ENCODE assay signal across 12 cellular contexts in the genomic region with DNA sequence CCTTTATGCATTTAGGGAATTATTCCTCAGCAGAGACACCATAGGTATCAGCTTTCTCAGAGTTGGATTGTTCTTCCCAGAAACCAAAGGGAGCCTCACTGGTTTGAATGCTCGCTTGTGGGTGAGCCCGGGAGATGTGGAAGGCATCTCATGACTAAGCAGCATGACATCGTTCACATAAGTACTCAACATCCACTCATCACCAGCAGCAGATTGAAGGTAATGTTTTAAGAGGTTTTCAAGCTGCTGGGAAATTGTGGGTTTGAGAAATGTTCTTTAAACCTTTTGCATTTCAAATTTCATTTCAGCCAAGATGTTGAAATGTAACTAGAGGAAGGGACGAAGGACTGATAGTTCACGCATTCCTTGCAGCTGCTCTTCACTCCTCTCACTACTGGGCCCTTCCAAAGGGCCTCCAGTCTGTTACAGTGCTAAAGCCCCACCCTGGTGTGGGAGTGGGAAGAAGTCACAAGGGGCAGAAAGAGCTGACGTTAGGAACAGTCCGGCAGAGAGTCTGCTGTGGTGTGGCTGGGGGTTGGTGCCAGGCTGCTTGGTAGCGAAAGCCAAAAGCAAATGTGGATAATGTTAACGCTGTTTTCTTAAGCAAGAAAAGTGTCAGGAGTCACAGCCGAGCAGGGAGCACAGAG.
DNase-seq lines count a peak whose midpoint lies in the region; ATAC-seq and TF ChIP-seq lines count a peak whose summit lies in the region.
"Had no signal": no experiment of that assay in that cellular context is flagged by ENCODE, and none has a peak within 500 bp of the region (broad histone marks: within the 10 kb centered on the region; RNA-seq: fewer than 3 reads in every experiment).

No MANE protein-coding gene starts in this region.

- WGBS in mammary epithelial cell (ENCODE audit: low coverage, missing lambda C conversion rate): 64% methylated on average over 9 of the region's 10 CpGs

- H3K9ac ChIP-seq in mammary epithelial cell (ENCODE audit: insufficient read depth, low read length): no peak overlapping the region

- no peaks in the 10 kb centered on the region for H3K36me3 ChIP-seq in mammary epithelial cell (ENCODE audit: insufficient read depth, low read length)
- H3K36me3 ChIP-seq: SJCRH30, tibial nerve had no signal

- no peaks in the 10 kb centered on the region for H3K9me3 ChIP-seq in mammary epithelial cell (replicated peaks; ENCODE audit: insufficient read depth, low read length)
- H3K9me3 ChIP-seq: SJCRH30, tibial nerve had no signal

- POLR2A ChIA-PET in MCF 10A (lab: Yijun Ruan, JAX): no interaction called here

- H2AFZ ChIP-seq in mammary epithelial cell (ENCODE audit: low read depth, low read length): no peak overlapping the region

- H3K4me1 Mint-ChIP-seq in MCF 10A (ENCODE audit: insufficient read depth, unreplicated experiment): no peaks in the 10 kb centered on the region
- H3K4me1 Mint-ChIP-seq: central memory CD8-positive, alpha-beta T cell had no signal

- H3K79me2 ChIP-seq in mammary epithelial cell (ENCODE audit: insufficient read depth, low read length): no peaks in the 10 kb centered on the region

- DNase-seq in mammary epithelial cell (peak; percentile 13), MCF 10A (ENCODE audit: unreplicated experiment) (no peak), fibroblast of gingiva (ENCODE audit: low read depth) (peak; percentile 85), myocyte (ENCODE audit: low read depth) (peak; percentile 66)
- DNase-seq in activated naive CD4-positive, alpha-beta T cell treated with Interleukin-2 at 50 U/mL for 16 hours: no peak
- DNase-seq in stimulated activated naive CD8-positive, alpha-beta T cell treated with anti-CD3 and anti-CD28 coated beads, Interleukin-15, Interleukin-2, amounts not matched to agents 100 U/mL and 50 U/mL, for 24 hours: no peak
- DNase-seq: NCI-H146, SJCRH30 had no signal

- no peak for ATAC-seq in HG03045 (IDR thresholded peaks at IDR 0.05; ENCODE audit: unreplicated experiment)
- no peak for ATAC-seq in stimulated activated naive CD8-positive, alpha-beta T cell treated with anti-CD3 and anti-CD28 coated beads, Interleukin-15, Interleukin-2, amounts not matched to agents 100 U/mL and 50 U/mL, for 24 hours
- ATAC-seq in GM19463 (IDR thresholded peaks at IDR 0.05; ENCODE audit: unreplicated experiment): no peak

- H3K27me3 Mint-ChIP-seq in MCF 10A (ENCODE audit: insufficient read depth, unreplicated experiment): no peaks in the 10 kb centered on the region
- H3K27me3 Mint-ChIP-seq: central memory CD8-positive, alpha-beta T cell had no signal

- no peaks in the 10 kb centered on the region for H4K20me1 ChIP-seq in mammary epithelial cell (ENCODE audit: insufficient read depth, low read length)

- in situ Hi-C loops in mammary epithelial cell (cut with MboI; ENCODE audit: low sequenced_read_pairs in 2 of 2): no loop called here

- dilution Hi-C loops in mammary epithelial cell (cut with HindIII; ENCODE audit: low sequenced_read_pairs): no loop called here

- H3K4me3 ChIP-seq in mammary epithelial cell (replicated peaks in 1 of 3; ENCODE audit: insufficient read depth in 1 of 3, low read depth in 2 of 3, low read length in 3 of 3): no peak overlapping the region
- H3K4me3 ChIP-seq: SJCRH30, tibial nerve had no signal

- H3K9me3 Mint-ChIP-seq in MCF 10A (ENCODE audit: unreplicated experiment): no peaks in the 10 kb centered on the region
- H3K9me3 Mint-ChIP-seq: central memory CD8-positive, alpha-beta T cell had no signal

- no peak overlapping the region for H3K27ac Mint-ChIP-seq in MCF 10A (ENCODE audit: low read depth, unreplicated experiment)

- H3K4me3 Mint-ChIP-seq in MCF 10A (ENCODE audit: unreplicated experiment): no peak overlapping the region
- H3K4me3 Mint-ChIP-seq: central memory CD8-positive, alpha-beta T cell had no signal

- no peaks in the 10 kb centered on the region for H3K36me3 Mint-ChIP-seq in MCF 10A (ENCODE audit: insufficient read depth, unreplicated experiment)

- BruUV-seq in mammary epithelial cell (replicated peaks; lab: Mats Ljungman, UMichigan) (no TSS peak), MCF 10A (replicated peaks; lab: Mats Ljungman, UMichigan) (no TSS peak)

- intact Hi-C loops in mammary epithelial cell (cut with micrococcal nuclease) (no loop called here), MCF 10A (cut with micrococcal nuclease) (no loop called here)

- no peak overlapping the region for H3K27ac ChIP-seq in mammary epithelial cell (ENCODE audit: insufficient read depth, low read depth, low read length)
- H3K27ac ChIP-seq: SJCRH30 had no signal

- CTCF ChIA-PET in mammary epithelial cell (lab: Charles Lee; ENCODE audit: low non-redundant PET) (no interaction called here), MCF 10A (lab: Yijun Ruan, JAX) (no interaction called here)

- no peaks in the 10 kb centered on the region for H3K4me1 ChIP-seq in mammary epithelial cell (ENCODE audit: insufficient read depth, low read length)
- H3K4me1 ChIP-seq: SJCRH30, tibial nerve had no signal

- no peaks in the 10 kb centered on the region for H3K27me3 ChIP-seq in mammary epithelial cell (ENCODE audit: insufficient read depth, low read length)
- H3K27me3 ChIP-seq: SJCRH30, tibial nerve had no signal

- no peak for TF ChIP-seq CTCF in mammary epithelial cell (conservative IDR thresholded peaks at IDR 0.05 in 1 of 2, IDR thresholded peaks at IDR 0.05 in 1 of 2; ENCODE audit: extremely low read depth in 1 of 2, insufficient read depth in 1 of 2, low read depth in 1 of 2, low read length in 2 of 2)
- TF ChIP-seq CTCF in MCF 10A (IDR thresholded peaks at IDR 0.05; ENCODE audit: unreplicated experiment): no peak

- H3K4me2 ChIP-seq in mammary epithelial cell (ENCODE audit: insufficient read depth, low read depth, low read length): no peak overlapping the region

Comparison
In these comparisons a context has a peak if more than half of its experiments do, and no peak if none do; other contexts are left out.
1. DNase-seq: peak in mammary epithelial cell (single experiment), fibroblast of gingiva (single experiment) and myocyte (single experiment); none in MCF 10A (single experiment), activated naive CD4-positive, alpha-beta T cell treated with Interleukin-2 at 50 U/mL for 16 hours (single experiment) and stimulated activated naive CD8-positive, alpha-beta T cell treated with anti-CD3 and anti-CD28 coated beads, Interleukin-15, Interleukin-2, amounts not matched to agents 100 U/mL and 50 U/mL, for 24 hours (single experiment).